2 cellular contexts compared by ENCODE assay signal in the genomic region with DNA sequence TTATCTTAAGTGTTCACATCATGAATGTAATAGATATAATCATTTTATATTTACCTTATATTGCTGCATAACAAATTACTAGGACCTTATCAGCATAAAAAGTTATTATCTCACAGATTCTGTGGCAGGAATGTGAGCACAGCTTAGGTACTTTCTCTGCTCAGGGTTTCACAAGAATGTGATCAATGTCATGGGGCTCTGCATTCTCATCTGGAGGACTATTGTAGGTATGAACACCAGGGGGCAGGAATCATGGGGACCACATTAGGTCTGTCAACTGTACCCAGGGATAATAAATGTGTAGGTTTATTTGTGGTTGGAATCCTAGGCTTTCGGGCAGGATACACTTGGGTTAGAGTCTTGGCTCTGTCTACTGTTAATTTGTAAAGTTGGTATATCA.
TF ChIP-seq lines count a peak whose summit lies in the region.

No MANE protein-coding gene starts in this region.

TF ChIP-seq in SK-N-SH treated with all-trans-retinoic acid at 6 μM for 48 hours, 23 proteins besides CTCF, POLR2A, EP300 and RAD21:
- TF ChIP-seq, protein P1, sequence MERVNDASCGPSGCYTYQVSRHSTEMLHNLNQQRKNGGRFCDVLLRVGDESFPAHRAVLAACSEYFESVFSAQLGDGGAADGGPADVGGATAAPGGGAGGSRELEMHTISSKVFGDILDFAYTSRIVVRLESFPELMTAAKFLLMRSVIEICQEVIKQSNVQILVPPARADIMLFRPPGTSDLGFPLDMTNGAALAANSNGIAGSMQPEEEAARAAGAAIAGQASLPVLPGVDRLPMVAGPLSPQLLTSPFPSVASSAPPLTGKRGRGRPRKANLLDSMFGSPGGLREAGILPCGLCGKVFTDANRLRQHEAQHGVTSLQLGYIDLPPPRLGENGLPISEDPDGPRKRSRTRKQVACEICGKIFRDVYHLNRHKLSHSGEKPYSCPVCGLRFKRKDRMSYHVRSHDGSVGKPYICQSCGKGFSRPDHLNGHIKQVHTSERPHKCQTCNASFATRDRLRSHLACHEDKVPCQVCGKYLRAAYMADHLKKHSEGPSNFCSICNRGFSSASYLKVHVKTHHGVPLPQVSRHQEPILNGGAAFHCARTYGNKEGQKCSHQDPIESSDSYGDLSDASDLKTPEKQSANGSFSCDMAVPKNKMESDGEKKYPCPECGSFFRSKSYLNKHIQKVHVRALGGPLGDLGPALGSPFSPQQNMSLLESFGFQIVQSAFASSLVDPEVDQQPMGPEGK (CRISPR knock-in tag; IDR thresholded peaks at IDR 0.05; ENCODE audit: borderline replicate concordance) = no peak
- TF ChIP-seq ZNF70 (CRISPR knock-in tag; IDR thresholded peaks at IDR 0.05) (no peak), ZFP30 (CRISPR knock-in tag; IDR thresholded peaks at IDR 0.05) (no peak), CSDC2 (CRISPR knock-in tag; IDR thresholded peaks at IDR 0.05) (no peak), BACH2 (CRISPR knock-in tag; IDR thresholded peaks at IDR 0.05; ENCODE audit: borderline replicate concordance) (no peak), ZNF8 (CRISPR knock-in tag; IDR thresholded peaks at IDR 0.05) (no peak), OSR1 (CRISPR knock-in tag; IDR thresholded peaks at IDR 0.05) (no peak), TOX (CRISPR knock-in tag; IDR thresholded peaks at IDR 0.05; ENCODE audit: borderline replicate concordance) (no peak), GLIS3 (CRISPR knock-in tag; IDR thresholded peaks at IDR 0.05) (no peak), RARB (CRISPR knock-in tag; IDR thresholded peaks at IDR 0.05) (no peak)
- TF ChIP-seq, protein P2, sequence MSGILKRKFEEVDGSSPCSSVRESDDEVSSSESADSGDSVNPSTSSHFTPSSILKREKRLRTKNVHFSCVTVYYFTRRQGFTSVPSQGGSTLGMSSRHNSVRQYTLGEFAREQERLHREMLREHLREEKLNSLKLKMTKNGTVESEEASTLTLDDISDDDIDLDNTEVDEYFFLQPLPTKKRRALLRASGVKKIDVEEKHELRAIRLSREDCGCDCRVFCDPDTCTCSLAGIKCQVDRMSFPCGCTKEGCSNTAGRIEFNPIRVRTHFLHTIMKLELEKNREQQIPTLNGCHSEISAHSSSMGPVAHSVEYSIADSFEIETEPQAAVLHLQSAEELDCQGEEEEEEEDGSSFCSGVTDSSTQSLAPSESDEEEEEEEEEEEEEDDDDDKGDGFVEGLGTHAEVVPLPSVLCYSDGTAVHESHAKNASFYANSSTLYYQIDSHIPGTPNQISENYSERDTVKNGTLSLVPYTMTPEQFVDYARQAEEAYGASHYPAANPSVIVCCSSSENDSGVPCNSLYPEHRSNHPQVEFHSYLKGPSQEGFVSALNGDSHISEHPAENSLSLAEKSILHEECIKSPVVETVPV (CRISPR knock-in tag; IDR thresholded peaks at IDR 0.05) = no peak
TF ChIP-seq in SK-N-SH treated with all-trans-retinoic acid at 6 μM for 48 hours: peak in this region for 0.

TF ChIP-seq in Ishikawa, 13 proteins besides CTCF, POLR2A, EP300 and RAD21 (continued from another document):
- TF ChIP-seq, protein P3, sequence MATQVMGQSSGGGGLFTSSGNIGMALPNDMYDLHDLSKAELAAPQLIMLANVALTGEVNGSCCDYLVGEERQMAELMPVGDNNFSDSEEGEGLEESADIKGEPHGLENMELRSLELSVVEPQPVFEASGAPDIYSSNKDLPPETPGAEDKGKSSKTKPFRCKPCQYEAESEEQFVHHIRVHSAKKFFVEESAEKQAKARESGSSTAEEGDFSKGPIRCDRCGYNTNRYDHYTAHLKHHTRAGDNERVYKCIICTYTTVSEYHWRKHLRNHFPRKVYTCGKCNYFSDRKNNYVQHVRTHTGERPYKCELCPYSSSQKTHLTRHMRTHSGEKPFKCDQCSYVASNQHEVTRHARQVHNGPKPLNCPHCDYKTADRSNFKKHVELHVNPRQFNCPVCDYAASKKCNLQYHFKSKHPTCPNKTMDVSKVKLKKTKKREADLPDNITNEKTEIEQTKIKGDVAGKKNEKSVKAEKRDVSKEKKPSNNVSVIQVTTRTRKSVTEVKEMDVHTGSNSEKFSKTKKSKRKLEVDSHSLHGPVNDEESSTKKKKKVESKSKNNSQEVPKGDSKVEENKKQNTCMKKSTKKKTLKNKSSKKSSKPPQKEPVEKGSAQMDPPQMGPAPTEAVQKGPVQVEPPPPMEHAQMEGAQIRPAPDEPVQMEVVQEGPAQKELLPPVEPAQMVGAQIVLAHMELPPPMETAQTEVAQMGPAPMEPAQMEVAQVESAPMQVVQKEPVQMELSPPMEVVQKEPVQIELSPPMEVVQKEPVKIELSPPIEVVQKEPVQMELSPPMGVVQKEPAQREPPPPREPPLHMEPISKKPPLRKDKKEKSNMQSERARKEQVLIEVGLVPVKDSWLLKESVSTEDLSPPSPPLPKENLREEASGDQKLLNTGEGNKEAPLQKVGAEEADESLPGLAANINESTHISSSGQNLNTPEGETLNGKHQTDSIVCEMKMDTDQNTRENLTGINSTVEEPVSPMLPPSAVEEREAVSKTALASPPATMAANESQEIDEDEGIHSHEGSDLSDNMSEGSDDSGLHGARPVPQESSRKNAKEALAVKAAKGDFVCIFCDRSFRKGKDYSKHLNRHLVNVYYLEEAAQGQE (IDR thresholded peaks at IDR 0.05; ENCODE audit: low read depth) = no peak
- no peak for TF ChIP-seq TEAD4 (IDR thresholded peaks at IDR 0.05)
- no peak for TF ChIP-seq YY1 (IDR thresholded peaks at IDR 0.05; ENCODE audit: low read depth)
- no peak for TF ChIP-seq EGR1 (IDR thresholded peaks at IDR 0.05)
- no peak for TF ChIP-seq CEBPB (IDR thresholded peaks at IDR 0.05)
- no peak for TF ChIP-seq CREB1 (IDR thresholded peaks at IDR 0.05; ENCODE audit: low read depth)
- no peak for TF ChIP-seq TAF1 (IDR thresholded peaks at IDR 0.05; ENCODE audit: low read depth)
- TF ChIP-seq, protein P4, sequence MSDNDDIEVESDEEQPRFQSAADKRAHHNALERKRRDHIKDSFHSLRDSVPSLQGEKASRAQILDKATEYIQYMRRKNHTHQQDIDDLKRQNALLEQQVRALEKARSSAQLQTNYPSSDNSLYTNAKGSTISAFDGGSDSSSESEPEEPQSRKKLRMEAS (IDR thresholded peaks at IDR 0.05) = no peak
- TF ChIP-seq FOXM1 (IDR thresholded peaks at IDR 0.05; ENCODE audit: borderline replicate concordance, low read depth) = no peak
- TF ChIP-seq, protein P5, sequence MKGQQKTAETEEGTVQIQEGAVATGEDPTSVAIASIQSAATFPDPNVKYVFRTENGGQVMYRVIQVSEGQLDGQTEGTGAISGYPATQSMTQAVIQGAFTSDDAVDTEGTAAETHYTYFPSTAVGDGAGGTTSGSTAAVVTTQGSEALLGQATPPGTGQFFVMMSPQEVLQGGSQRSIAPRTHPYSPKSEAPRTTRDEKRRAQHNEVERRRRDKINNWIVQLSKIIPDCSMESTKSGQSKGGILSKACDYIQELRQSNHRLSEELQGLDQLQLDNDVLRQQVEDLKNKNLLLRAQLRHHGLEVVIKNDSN (IDR thresholded peaks at IDR 0.05) = no peak
- no peak for TF ChIP-seq TCF12 (IDR thresholded peaks at IDR 0.05; ENCODE audit: low read depth)
